In genomic region chr9:18261143-18261542, GRCh38 we compare ENCODE assay signal across 2 cellular contexts.
A peak's percentile ranks its signal among the peaks of the same experiment; 100 is the strongest.
TF ChIP-seq lines count a peak whose summit lies in the region.

No MANE protein-coding gene starts in this region.

TF ChIP-seq in IMR-90, 13 proteins besides CTCF, POLR2A, EP300 and RAD21:
- peak; percentile 61; the same call in 1 of the 2 replicates for TF ChIP-seq CEBPB (IDR thresholded peaks at IDR 0.05; ENCODE audit: low read depth, low read length)
- TF ChIP-seq CHD1 (IDR thresholded peaks at IDR 0.05; ENCODE audit: low read depth, low read length) = no peak

TF ChIP-seq in neural cell, 6 proteins besides CTCF, POLR2A, EP300 and RAD21:
- TF ChIP-seq REST (IDR thresholded peaks at IDR 0.05; ENCODE audit: borderline replicate concordance) (peak; percentile 87), MXI1 (conservative IDR thresholded peaks at IDR 0.05; ENCODE audit: poor library complexity, severe bottlenecking) (no peak)
